ENCODE assay signal across 9 cellular contexts in genomic region chr6:32666420-32667300, GRCh38. TPM values are rescaled to one million over a fixed set of nuclear protein-coding genes. Genes with fewer than 3 reads are reported as not detected.
DNase-seq lines count a peak whose midpoint lies in the region; ATAC-seq, FAIRE-seq and TF ChIP-seq lines count a peak whose summit lies in the region.
"Had no signal": no experiment of that assay in that cellular context is flagged by ENCODE, and none has a peak within 500 bp of the region (broad histone marks: within the 10 kb centered on the region; RNA-seq: fewer than 3 reads in every experiment).

HLA-DQB1 (minus strand) TSS chr6:32666657; CDS start chr6:32666607, 50 bp downstream.

- no peak within 1 kb of the TSS for H3K9ac ChIP-seq in H1 (replicated peaks in 1 of 4; ENCODE audit: extremely low read depth in 1 of 4, low read depth in 3 of 4, low read length in 3 of 4)
- peak within 1 kb of the TSS; percentile 79 for H3K9ac ChIP-seq in mucosa of stomach (ENCODE audit: low read length)

- peaks cover 4% of the 10 kb centered on the region for H3K27me3 Mint-ChIP-seq in IgD-negative memory B cell
- peaks cover 59% of the 10 kb centered on the region for H3K27me3 Mint-ChIP-seq in activated CD4-positive, alpha-beta T cell treated with anti-CD3 and anti-CD28 coated beads, Interleukin-2, amount 10 ng/mL, durations not matched to agents 24 days and 14 days

- no peaks in the 10 kb centered on the region for H4K20me1 ChIP-seq in H1 (replicated peaks in 1 of 2; ENCODE audit: control insufficient read depth in 1 of 2, insufficient read depth in 2 of 2, low read length in 2 of 2)

- no peak within 1 kb of the TSS for H4K5ac ChIP-seq in H1 (ENCODE audit: insufficient read length, low read depth, low read length)

- 37% methylated on average over 16 of the region's 16 CpGs; no CpG with 5 or more reads in 1 of the 2 experiments for WGBS in H1 (ENCODE audit: extremely low coverage in 1 of 2, insufficient coverage in 1 of 2, insufficient read length in 1 of 2, insufficient replicate concordance in 2 of 2, low coverage in 1 of 2, low lambda C conversion rate in 2 of 2, missing lambda C conversion rate in 1 of 2), 2 experiments

- no peaks in the 10 kb centered on the region for H3K79me1 ChIP-seq in H1 (ENCODE audit: low read depth, low read length)

- H4K91ac ChIP-seq in H1 (replicated peaks; ENCODE audit: insufficient read length, low read length): no peak within 1 kb of the TSS

- H3K4me1 ChIP-seq in H1 (replicated peaks in 1 of 4; ENCODE audit: control insufficient read depth in 3 of 4, insufficient read depth in 4 of 4, low read length in 3 of 4) (no peaks in the 10 kb centered on the region; a peak in 1 of 7 replicates), mucosa of stomach (ENCODE audit: control insufficient read depth, insufficient read depth, low read length) (peaks cover 14% of the 10 kb centered on the region)
- H3K4me1 ChIP-seq: tibial nerve had no signal

- no peak within 1 kb of the TSS for H2AK5ac ChIP-seq in H1 (ENCODE audit: low read depth, low read length)

- no peak within 1 kb of the TSS for H4K8ac ChIP-seq in H1 (ENCODE audit: extremely low read depth, insufficient read depth, low read length)

- CTCF ChIA-PET in H1 (lab: Charles Lee; ENCODE audit: partially characterized antibody): interaction anchor here (0.8 kb wide), 1 partner anchor 34 kb away, joined by 3 read pairs; no protein-coding TSS in a partner anchor

- intact Hi-C loops in activated CD4-positive, alpha-beta T cell treated with anti-CD3 and anti-CD28 coated beads, Interleukin-2, amount 10 ng/mL, durations not matched to agents 24 days and 14 days (cut with micrococcal nuclease): loop anchor here (1.0 to 10.0 kb wide), 3 partner anchors 19 to 414 kb away; no protein-coding TSS in a partner anchor

- no peak for TF ChIP-seq RAD21 in H1 (IDR thresholded peaks at IDR 0.05 in 1 of 2, conservative IDR thresholded peaks at IDR 0.05 in 1 of 2; ENCODE audit: low read depth in 2 of 2, low read length in 2 of 2)

- H2BK20ac ChIP-seq in H1 (ENCODE audit: low read length): no peak within 1 kb of the TSS

- no peaks in the 10 kb centered on the region for H3K79me2 ChIP-seq in H1 (ENCODE audit: control insufficient read depth in 1 of 2, insufficient read depth in 2 of 2, low read length in 2 of 2)

- H3K23ac ChIP-seq in H1 (ENCODE audit: insufficient read length): no peak within 1 kb of the TSS

- no peaks in the 10 kb centered on the region for H3K23me2 ChIP-seq in H1 (ENCODE audit: low read depth, low read length)

- H2AFZ ChIP-seq in H1 (ENCODE audit: low read length): no peak within 1 kb of the TSS; the same call in 1 of the 2 replicates

- no peak for TF ChIP-seq POLR2A in H1 (IDR thresholded peaks at IDR 0.05; ENCODE audit: control extremely low read depth in 1 of 2, low read depth in 2 of 2, low read length in 2 of 2)

- H3K4ac ChIP-seq in H1 (replicated peaks; ENCODE audit: insufficient read length, low read depth, low read length): no peak within 1 kb of the TSS

- no peak within 1 kb of the TSS for H3K27ac ChIP-seq in H1 (ENCODE audit: low read depth, low read length)

- H3K27me3 ChIP-seq in H1 (replicated peaks in 1 of 4; ENCODE audit: control insufficient read depth in 3 of 4, extremely low read depth in 1 of 4, insufficient read depth in 3 of 4, low read length in 3 of 4) (peaks cover 0 to 14% (median 5%) of the 10 kb centered on the region in 4 experiments; a peak in 3 of 7 replicates), mucosa of stomach (ENCODE audit: control insufficient read depth, insufficient read depth, low read length) (peaks cover 6% of the 10 kb centered on the region)
- H3K27me3 ChIP-seq: tibial nerve had no signal

- H3K4me2 ChIP-seq in H1 (ENCODE audit: insufficient read depth in 1 of 2, low read depth in 2 of 2, low read length in 2 of 2): peak within 1 kb of the TSS; percentile 31 to 38; a peak in 3 of 4 replicates

- H3K9me3 ChIP-seq in H1 (ENCODE audit: insufficient read depth in 2 of 2, low read depth in 1 of 2, low read length in 1 of 2): peaks cover under 1 to 5% of the 10 kb centered on the region in 2 experiments; a peak in 1 of 4 replicates
- no peaks in the 10 kb centered on the region for H3K9me3 ChIP-seq in mucosa of stomach (ENCODE audit: control insufficient read depth, low read length)
- H3K9me3 ChIP-seq: tibial nerve had no signal

- no peak within 1 kb of the TSS for H2BK15ac ChIP-seq in H1 (ENCODE audit: low read length)

- ATAC-seq in GM21381 (IDR thresholded peaks at IDR 0.05; ENCODE audit: unreplicated experiment): peak; percentile 56
- ATAC-seq in HG03196 (IDR thresholded peaks at IDR 0.05; ENCODE audit: unreplicated experiment): no peak

- H3K4me3 ChIP-seq in H1 (ENCODE audit: extremely low read depth in 1 of 4, insufficient read depth in 2 of 4, low read depth in 3 of 4, low read length in 4 of 4) (peak within 1 kb of the TSS; percentile 21 to 47 (median 32); a peak in 4 of 8 replicates), mucosa of stomach (ENCODE audit: low read length) (peak within 1 kb of the TSS; percentile 85)

- TF ChIP-seq EP300 in H1 (IDR thresholded peaks at IDR 0.05; ENCODE audit: borderline replicate concordance in 1 of 2, low read depth in 2 of 2, low read length in 2 of 2): no peak

- H2BK12ac ChIP-seq in H1 (ENCODE audit: low read depth, low read length): no peak within 1 kb of the TSS

- no peak within 1 kb of the TSS for H2BK120ac ChIP-seq in H1 (replicated peaks; ENCODE audit: low read depth, low read length)

- H3K14ac ChIP-seq in H1 (ENCODE audit: insufficient read length): no peak within 1 kb of the TSS

- peak within 1 kb of the TSS; percentile 94 to 100 (median 99) for H3K4me3 Mint-ChIP-seq in IgD-negative memory B cell
- H3K4me3 Mint-ChIP-seq in activated CD4-positive, alpha-beta T cell treated with anti-CD3 and anti-CD28 coated beads, Interleukin-2, amount 10 ng/mL, durations not matched to agents 24 days and 14 days: peak within 1 kb of the TSS; percentile 79

- H3K36me3 Mint-ChIP-seq in IgD-negative memory B cell: peaks cover 13% of the 10 kb centered on the region
- H3K36me3 Mint-ChIP-seq in activated CD4-positive, alpha-beta T cell treated with anti-CD3 and anti-CD28 coated beads, Interleukin-2, amount 10 ng/mL, durations not matched to agents 24 days and 14 days (ENCODE audit: low read depth): peaks cover 6% of the 10 kb centered on the region

- H3K4me1 Mint-ChIP-seq in IgD-negative memory B cell: peaks cover 33 to 55% (median 49%) of the 10 kb centered on the region in 3 donors
- H3K4me1 Mint-ChIP-seq in activated CD4-positive, alpha-beta T cell treated with anti-CD3 and anti-CD28 coated beads, Interleukin-2, amount 10 ng/mL, durations not matched to agents 24 days and 14 days: peaks cover 39% of the 10 kb centered on the region

- no peaks in the 10 kb centered on the region for H3K36me3 ChIP-seq in H1 (ENCODE audit: control insufficient read depth in 2 of 4, insufficient read depth in 4 of 4, low read length in 3 of 4)
- H3K36me3 ChIP-seq in mucosa of stomach (ENCODE audit: control insufficient read depth, insufficient read depth, low read length): no peaks in the 10 kb centered on the region
- H3K36me3 ChIP-seq: tibial nerve had no signal

- H2BK5ac ChIP-seq in H1 (ENCODE audit: low read depth, low read length): no peak within 1 kb of the TSS

- H3K27ac Mint-ChIP-seq in IgD-negative memory B cell: peak within 1 kb of the TSS; percentile 94 to 99 (median 98)
- H3K27ac Mint-ChIP-seq in activated CD4-positive, alpha-beta T cell treated with anti-CD3 and anti-CD28 coated beads, Interleukin-2, amount 10 ng/mL, durations not matched to agents 24 days and 14 days: peak within 1 kb of the TSS; percentile 69

- H3K56ac ChIP-seq in H1 (replicated peaks; ENCODE audit: insufficient read length, low read depth, low read length): no peak within 1 kb of the TSS

- peak; percentile 3 for DNase-seq in GM04504 (ENCODE audit: low read depth)
- peak; percentile 88 for DNase-seq in activated CD4-positive, alpha-beta T cell treated with anti-CD3 and anti-CD28 coated beads, Interleukin-2, amount 10 ng/mL, durations not matched to agents 24 days and 14 days
- DNase-seq in H1 (ENCODE audit: low read depth in 1 of 2, low spot score in 2 of 2): no peak
- DNase-seq in urothelium cell line (ENCODE audit: low spot score): peak; percentile 50

- TF ChIP-seq CTCF in H1 (IDR thresholded peaks at IDR 0.05; ENCODE audit: control extremely low read depth in 1 of 3, insufficient read depth in 1 of 3, low read depth in 1 of 3, low read length in 3 of 3): no peak

- FAIRE-seq in H1 (lab: Jason Lieb, UNC): peak; percentile 62
- no peak for FAIRE-seq in urothelium cell line (lab: Jason Lieb, UNC)

- no peaks in the 10 kb centered on the region for H3K9me3 Mint-ChIP-seq in IgD-negative memory B cell
- H3K9me3 Mint-ChIP-seq in activated CD4-positive, alpha-beta T cell treated with anti-CD3 and anti-CD28 coated beads, Interleukin-2, amount 10 ng/mL, durations not matched to agents 24 days and 14 days: no peaks in the 10 kb centered on the region

- H3K18ac ChIP-seq in H1 (ENCODE audit: extremely low read depth, low read length): no peak within 1 kb of the TSS

- POLR2A ChIA-PET in H1 (lab: Charles Lee; ENCODE audit: partially characterized antibody): interaction anchor here (0.6 to 1.2 kb wide), 2 partner anchors 119 to 480 kb away, joined by 3 read pairs; no protein-coding TSS in a partner anchor

TF ChIP-seq in H1, 55 proteins besides CTCF, POLR2A, EP300 and RAD21:
- TF ChIP-seq CEBPB (IDR thresholded peaks at IDR 0.05; ENCODE audit: low read depth, low read length) (no peak), CREB1 (IDR thresholded peaks at IDR 0.05) (peak; percentile 61; the same call in 1 of the 2 replicates), ZNF274 (IDR thresholded peaks at IDR 0.05; ENCODE audit: borderline replicate concordance, extremely low read depth, low read length) (no peak), JUN (IDR thresholded peaks at IDR 0.05; ENCODE audit: low read depth, low read length) (no peak), RFX5 (IDR thresholded peaks at IDR 0.05; ENCODE audit: borderline replicate concordance, low read depth, low read length) (peak; percentile 91)

RNA-seq across cellular contexts. Expression of gene HLA-DQB1, which starts in this region (rescaled TPM):
- polyA plus RNA-seq in IgD-negative memory B cell: 155 TPM
- 1.5 and 1.6 TPM in 2 replicates for total RNA-seq in activated CD4-positive, alpha-beta T cell treated with anti-CD3 and anti-CD28 coated beads, Interleukin-2, amount 10 ng/mL, durations not matched to agents 24 days and 14 days
- 1.2 and 1.4 TPM in 2 replicates for total RNA-seq in H1 (2021; fragmentation: NEBNext Ultra II Directional; extraction: Animal tissue kit (Norgen Biotek cat#: 25700))
- polyA plus RNA-seq in H1 (2011; rRNA removed): 5.2 and 5.5 TPM in 2 replicates
- polyA plus RNA-seq in H1 (2011; cell fraction: cytosol; rRNA removed): 3.2 TPM
- 3.9 TPM for polyA plus RNA-seq in H1 (2011; cell fraction: nucleus; rRNA removed)
- 0.30 to 3.8 TPM (median 2.3 TPM) in 4 replicates for polyA plus RNA-seq in H1 (2012, experiment 1 of 2)
- polyA plus RNA-seq in H1 (2012, experiment 2 of 2): 1.2 TPM
- 2.0 TPM for polyA plus RNA-seq in H1 (2013, experiment 1 of 2)
- 1.9 TPM for polyA plus RNA-seq in H1 (2013, experiment 2 of 2)
- polyA minus RNA-seq in H1 (2011; rRNA and poly(A)+ RNA removed): 1.4 and 1.5 TPM in 2 replicates
- 4.3 TPM for polyA minus RNA-seq in H1 (2011; cell fraction: cytosol; rRNA and poly(A)+ RNA removed)
- polyA minus RNA-seq in H1 (2011; cell fraction: nucleus; rRNA and poly(A)+ RNA removed): 0.70 TPM

Comparison
In these comparisons a context has a peak if more than half of its experiments do, and no peak if none do; other contexts are left out.
1. RNA of gene HLA-DQB1 (polyA plus RNA-seq): 155 TPM in IgD-negative memory B cell (single experiment); 0.30 to 5.5 TPM in H1; every median in the first group is over 10 times any median in the second.
2. DNase-seq: peak in GM04504 (single experiment), activated CD4-positive, alpha-beta T cell treated with anti-CD3 and anti-CD28 coated beads, Interleukin-2, amount 10 ng/mL, durations not matched to agents 24 days and 14 days (single experiment) and urothelium cell line (single experiment); none in H1 (0 of 2).